In genomic region chr3:177483182-177483967, GRCh38 we compare ENCODE assay signal across 10 cellular contexts.
DNase-seq lines count a peak whose midpoint lies in the region; ATAC-seq and TF ChIP-seq lines count a peak whose summit lies in the region.
"Had no signal": no experiment of that assay in that cellular context is flagged by ENCODE, and none has a peak within 500 bp of the region (broad histone marks: within the 10 kb centered on the region; RNA-seq: fewer than 3 reads in every experiment).

No MANE protein-coding gene starts in this region.

- 79% methylated on average over 4 of the region's 4 CpGs for WGBS in mammary epithelial cell (ENCODE audit: low coverage, missing lambda C conversion rate)
- WGBS in GM23248 (ENCODE audit: low coverage in 1 of 2, low lambda C conversion rate in 2 of 2, missing lambda C conversion rate in 2 of 2), 2 experiments, result 87 to 89% methylated on average over 4 of the region's 4 CpGs

- in situ Hi-C loops in mammary epithelial cell (cut with MboI; ENCODE audit: low sequenced_read_pairs in 2 of 2), result no loop called here
- in situ Hi-C loops in GM23248 (cut with MboI), result no loop called here

- H3K27me3 Mint-ChIP-seq in CD8-positive, alpha-beta memory T cell, result no peaks in the 10 kb centered on the region

- ATAC-seq in mucosa of descending colon (peak; percentile 84), GM18517 (IDR thresholded peaks at IDR 0.05; ENCODE audit: unreplicated experiment) (no peak)
- ATAC-seq: left cardiac atrium had no signal

- H3K9me3 ChIP-seq in mammary epithelial cell (replicated peaks; ENCODE audit: insufficient read depth, low read length), result no peaks in the 10 kb centered on the region
- no peaks in the 10 kb centered on the region for H3K9me3 ChIP-seq in mucosa of descending colon
- no peaks in the 10 kb centered on the region for H3K9me3 ChIP-seq in GM23248 (ENCODE audit: low read depth)
- no peaks in the 10 kb centered on the region for H3K9me3 ChIP-seq in CD8-positive, alpha-beta memory T cell (ENCODE audit: low read length)

- H3K4me3 Mint-ChIP-seq in CD8-positive, alpha-beta memory T cell, result no peak overlapping the region

- peaks cover 0 to 13% (median 6%) of the 10 kb centered on the region in 3 donors for H3K4me1 Mint-ChIP-seq in CD8-positive, alpha-beta memory T cell

- DNase-seq in GM06990 (ENCODE audit: extremely low read depth, insufficient read length) (no peak), NAMALWA (ENCODE audit: low spot score) (peak; percentile 22), mammary epithelial cell (peak; percentile 91), mucosa of descending colon (peak in 1 of 3 donors; percentile 24), GM23248 (no peak), NCI-H2196 (lab: John Stamatoyannopoulos, UW; ENCODE audit: unreplicated experiment) (no peak)
- no peak for DNase-seq in CD8-positive, alpha-beta memory T cell
- DNase-seq: left cardiac atrium, NCI-H1105 had no signal

- H3K4me2 ChIP-seq in mammary epithelial cell (ENCODE audit: insufficient read depth, low read depth, low read length), result peak overlapping the region; percentile 12
- H3K4me2 ChIP-seq in GM23248 (ENCODE audit: unreplicated experiment), result no peak overlapping the region

- H4K20me1 ChIP-seq in mammary epithelial cell (ENCODE audit: insufficient read depth, low read length) (no peaks in the 10 kb centered on the region), GM23248 (ENCODE audit: insufficient read depth) (no peaks in the 10 kb centered on the region)

- H3K9me2 ChIP-seq in GM23248 (ENCODE audit: insufficient read depth), result no peaks in the 10 kb centered on the region

- CTCF ChIA-PET in mammary epithelial cell (lab: Charles Lee; ENCODE audit: low non-redundant PET), result no interaction called here
- CTCF ChIA-PET in CD8-positive, alpha-beta memory T cell (lab: Charles Lee), result no interaction called here

- H3K79me2 ChIP-seq in mammary epithelial cell (ENCODE audit: insufficient read depth, low read length) (no peaks in the 10 kb centered on the region), GM23248 (ENCODE audit: insufficient read depth) (no peaks in the 10 kb centered on the region)

- H2AFZ ChIP-seq in mammary epithelial cell (ENCODE audit: low read depth, low read length), result peak overlapping the region; percentile 62
- no peak overlapping the region for H2AFZ ChIP-seq in GM23248

- H3K4me3 ChIP-seq in GM06990 (replicated peaks; ENCODE audit: low read depth, low read length), result no peak overlapping the region
- H3K4me3 ChIP-seq in mammary epithelial cell (replicated peaks in 1 of 3; ENCODE audit: insufficient read depth in 1 of 3, low read depth in 2 of 3, low read length in 3 of 3), result no peak overlapping the region
- H3K4me3 ChIP-seq in mucosa of descending colon, result no peak overlapping the region
- H3K4me3 ChIP-seq in GM23248, result no peak overlapping the region
- H3K4me3 ChIP-seq in CD8-positive, alpha-beta memory T cell (ENCODE audit: low read length), result no peak overlapping the region

- H3K27ac Mint-ChIP-seq in CD8-positive, alpha-beta memory T cell, result no peak overlapping the region

- H3K27ac ChIP-seq in mammary epithelial cell (ENCODE audit: insufficient read depth, low read depth, low read length) (peak overlapping the region; percentile 69), GM23248 (no peak overlapping the region)
- no peak overlapping the region for H3K27ac ChIP-seq in CD8-positive, alpha-beta memory T cell (ENCODE audit: low read depth, low read length)

- peaks cover 0 to 5% (median 0%) of the 10 kb centered on the region in 5 donors for H3K9me3 Mint-ChIP-seq in CD8-positive, alpha-beta memory T cell

- H3F3A ChIP-seq in GM23248 (ENCODE audit: insufficient read depth), result peaks cover 19% of the 10 kb centered on the region

- H3K9ac ChIP-seq in mammary epithelial cell (ENCODE audit: insufficient read depth, low read length), result no peak overlapping the region
- no peak overlapping the region for H3K9ac ChIP-seq in GM23248

- H3K36me3 Mint-ChIP-seq in CD8-positive, alpha-beta memory T cell, result peaks cover 0 to 12% (median 0%) of the 10 kb centered on the region in 3 donors

- H3K36me3 ChIP-seq in GM06990 (ENCODE audit: control insufficient read depth, insufficient read depth, low read length) (no peaks in the 10 kb centered on the region), mammary epithelial cell (ENCODE audit: insufficient read depth, low read length) (no peaks in the 10 kb centered on the region), mucosa of descending colon (ENCODE audit: low read depth) (no peaks in the 10 kb centered on the region), GM23248 (ENCODE audit: low read depth) (no peaks in the 10 kb centered on the region)
- no peaks in the 10 kb centered on the region for H3K36me3 ChIP-seq in CD8-positive, alpha-beta memory T cell (ENCODE audit: insufficient read depth, low read length)

- intact Hi-C loops in mammary epithelial cell (cut with micrococcal nuclease), result no loop called here
- intact Hi-C loops in mucosa of descending colon (cut with DNase I, micrococcal nuclease), result no loop called here

- BruUV-seq in mammary epithelial cell (replicated peaks; lab: Mats Ljungman, UMichigan), result TSS peak; percentile 75

- H3K4me1 ChIP-seq in mammary epithelial cell (ENCODE audit: insufficient read depth, low read length) (peaks cover 20% of the 10 kb centered on the region), mucosa of descending colon (ENCODE audit: low read depth) (peaks cover 10% of the 10 kb centered on the region), GM23248 (ENCODE audit: insufficient read depth) (peaks cover 48% of the 10 kb centered on the region)
- no peaks in the 10 kb centered on the region for H3K4me1 ChIP-seq in CD8-positive, alpha-beta memory T cell (ENCODE audit: insufficient read depth, low read length)

- H3K27me3 ChIP-seq in GM06990 (replicated peaks; ENCODE audit: control insufficient read depth, insufficient read depth, low read length) (no peaks in the 10 kb centered on the region), mammary epithelial cell (ENCODE audit: insufficient read depth, low read length) (no peaks in the 10 kb centered on the region), GM23248 (replicated peaks; ENCODE audit: insufficient read depth) (no peaks in the 10 kb centered on the region)
- H3K27me3 ChIP-seq in CD8-positive, alpha-beta memory T cell (ENCODE audit: insufficient read depth, low read length, poor library complexity, severe bottlenecking), result no peaks in the 10 kb centered on the region

- POLR2A ChIA-PET in CD8-positive, alpha-beta memory T cell (lab: Charles Lee), result no interaction called here

- dilution Hi-C loops in mammary epithelial cell (cut with HindIII; ENCODE audit: low sequenced_read_pairs), result no loop called here

- TF ChIP-seq CTCF in GM06990 (IDR thresholded peaks at IDR 0.05; ENCODE audit: insufficient read depth, low read length, poor library complexity, severe bottlenecking) (peak; percentile 13), mammary epithelial cell (conservative IDR thresholded peaks at IDR 0.05 in 1 of 2, IDR thresholded peaks at IDR 0.05 in 1 of 2; ENCODE audit: extremely low read depth in 1 of 2, insufficient read depth in 1 of 2, low read depth in 1 of 2, low read length in 2 of 2) (peak; percentile 29 to 32), mucosa of descending colon (IDR thresholded peaks at IDR 0.05) (no peak)

Comparison
In these comparisons a context has a peak if more than half of its experiments do, and no peak if none do; other contexts are left out.
1. DNase-seq: peak in NAMALWA (single experiment) and mammary epithelial cell (single experiment); none in GM06990 (single experiment), GM23248 (single experiment), NCI-H2196 (single experiment) and CD8-positive, alpha-beta memory T cell (0 of 5).